In genomic region chr10:98295907-98296306, GRCh38 we compare ENCODE assay signal across 14 cellular contexts. TPM values are rescaled to one million over a fixed set of nuclear protein-coding genes. Genes with fewer than 3 reads are reported as not detected.
DNase-seq lines count a peak whose midpoint lies in the region; ATAC-seq, FAIRE-seq and TF ChIP-seq lines count a peak whose summit lies in the region.
"Had no signal": no experiment of that assay in that cellular context is flagged by ENCODE, and none has a peak within 500 bp of the region (broad histone marks: within the 10 kb centered on the region; RNA-seq: fewer than 3 reads in every experiment).

No MANE protein-coding gene starts in this region.

- H4K8ac ChIP-seq in mesenchymal stem cell (ENCODE audit: low read length): no peak overlapping the region

- no peaks in the 10 kb centered on the region for H3K79me1 ChIP-seq in mesenchymal stem cell (replicated peaks; ENCODE audit: low read length, poor library complexity, severe bottlenecking)

- ATAC-seq in GM21717 (IDR thresholded peaks at IDR 0.05; ENCODE audit: unreplicated experiment): no peak
- ATAC-seq: mucosa of descending colon had no signal

- H3K79me2 ChIP-seq in KMS-11 (ENCODE audit: insufficient read depth, low read depth) (no peaks in the 10 kb centered on the region), astrocyte (ENCODE audit: insufficient read depth, low read length) (no peaks in the 10 kb centered on the region)

- no peak overlapping the region for H2AK5ac ChIP-seq in mesenchymal stem cell (ENCODE audit: low read length, severe bottlenecking)

- no peak overlapping the region for H3K18ac ChIP-seq in mesenchymal stem cell (ENCODE audit: low read depth in 1 of 2, low read length in 2 of 2)

- no peak overlapping the region for H2BK5ac ChIP-seq in mesenchymal stem cell (ENCODE audit: low read depth, low read length, poor library complexity, severe bottlenecking)

- peak; percentile 87 for DNase-seq in DMS 273 (lab: John Stamatoyannopoulos, UW; ENCODE audit: unreplicated experiment)
- peak; percentile 57 for DNase-seq in astrocyte (ENCODE audit: low read depth)
- peak; percentile 46 for DNase-seq in mesenchymal stem cell
- DNase-seq in NCI-H2081 (lab: John Stamatoyannopoulos, UW): no peak
- no peak for DNase-seq in HuH-7 (ENCODE audit: low spot score)
- DNase-seq in activated T-cell treated with anti-CD3 and anti-CD28 coated beads, Interleukin-2, amount 50 U/mL, for 24 hours: no peak
- DNase-seq: activated CD4-positive, alpha-beta T cell treated with anti-CD3 and anti-CD28 coated beads, Interleukin-2, amount 50 U/mL, for 4 hours; activated naive CD4-positive, alpha-beta T cell treated with anti-CD3 and anti-CD28 coated beads, Interleukin-2, amount 10 ng/mL, durations not matched to agents 7 days and 5 days; mucosa of descending colon; NCI-H345; sigmoid colon had no signal

- peaks cover 25% of the 10 kb centered on the region for H3K4me1 Mint-ChIP-seq in astrocyte (ENCODE audit: low read depth, unreplicated experiment)
- H3K4me1 Mint-ChIP-seq in activated T-cell treated with anti-CD3 and anti-CD28 coated beads, Interleukin-2, amount 50 U/mL, for 24 hours (ENCODE audit: low read depth): no peaks in the 10 kb centered on the region
- H3K4me1 Mint-ChIP-seq: activated naive CD4-positive, alpha-beta T cell treated with anti-CD3 and anti-CD28 coated beads, Interleukin-2, amount 10 ng/mL, durations not matched to agents 7 days and 5 days had no signal

- no peak overlapping the region for H3K14ac ChIP-seq in mesenchymal stem cell (ENCODE audit: low read length in 2 of 2)

- no peak overlapping the region for H2AFZ ChIP-seq in KMS-11 (ENCODE audit: low read depth)
- no peak overlapping the region for H2AFZ ChIP-seq in astrocyte (ENCODE audit: low read depth, low read length)
- H2AFZ ChIP-seq in mesenchymal stem cell (ENCODE audit: low read depth, low read length): no peak overlapping the region

- H3K4me3 Mint-ChIP-seq in astrocyte (ENCODE audit: unreplicated experiment): no peak overlapping the region
- no peak overlapping the region for H3K4me3 Mint-ChIP-seq in activated T-cell treated with anti-CD3 and anti-CD28 coated beads, Interleukin-2, amount 50 U/mL, for 24 hours
- H3K4me3 Mint-ChIP-seq: activated naive CD4-positive, alpha-beta T cell treated with anti-CD3 and anti-CD28 coated beads, Interleukin-2, amount 10 ng/mL, durations not matched to agents 7 days and 5 days had no signal

- TF ChIP-seq CTCF in KMS-11 (conservative IDR thresholded peaks at IDR 0.05; ENCODE audit: low read depth, low read length) (no peak), astrocyte (IDR thresholded peaks at IDR 0.05; ENCODE audit: insufficient read depth, low read depth, low read length) (no peak)

- no peaks in the 10 kb centered on the region for H3K9me3 Mint-ChIP-seq in astrocyte (ENCODE audit: unreplicated experiment)
- no peaks in the 10 kb centered on the region for H3K9me3 Mint-ChIP-seq in activated T-cell treated with anti-CD3 and anti-CD28 coated beads, Interleukin-2, amount 50 U/mL, for 24 hours
- H3K9me3 Mint-ChIP-seq: activated naive CD4-positive, alpha-beta T cell treated with anti-CD3 and anti-CD28 coated beads, Interleukin-2, amount 10 ng/mL, durations not matched to agents 7 days and 5 days had no signal

- H3K4me1 ChIP-seq in KMS-11 (ENCODE audit: low read depth, poor library complexity, severe bottlenecking) (peaks cover 27% of the 10 kb centered on the region), astrocyte (ENCODE audit: insufficient read depth, low read length) (no peaks in the 10 kb centered on the region), mesenchymal stem cell (ENCODE audit: control insufficient read depth, insufficient read depth, low read depth, low read length) (peaks cover 18% of the 10 kb centered on the region)

- H3K9me3 ChIP-seq in astrocyte (ENCODE audit: insufficient read depth, low read depth, low read length): no peaks in the 10 kb centered on the region
- H3K9me3 ChIP-seq in mesenchymal stem cell (ENCODE audit: control insufficient read depth, low read length): no peaks in the 10 kb centered on the region
- H3K9me3 ChIP-seq: mucosa of descending colon, sigmoid colon had no signal

- no peak overlapping the region for H3K4ac ChIP-seq in mesenchymal stem cell (ENCODE audit: low read depth in 1 of 2, low read length in 2 of 2)

- H2BK120ac ChIP-seq in mesenchymal stem cell (ENCODE audit: low read depth, low read length): no peak overlapping the region

- H3K4me3 ChIP-seq in KMS-11 (IDR thresholded peaks at IDR 0.05; ENCODE audit: insufficient read depth, low read depth, low read length) (no peak overlapping the region), astrocyte (ENCODE audit: insufficient read depth, low read depth, low read length) (no peak overlapping the region), mesenchymal stem cell (ENCODE audit: insufficient read depth in 1 of 2, low read depth in 1 of 2, low read length in 2 of 2) (no peak overlapping the region)
- H3K4me3 ChIP-seq: mucosa of descending colon, sigmoid colon had no signal

- no peak overlapping the region for H4K91ac ChIP-seq in mesenchymal stem cell (ENCODE audit: low read length)

- no peak overlapping the region for H3K23ac ChIP-seq in mesenchymal stem cell (ENCODE audit: low read length in 2 of 2)

- no peak overlapping the region for H2BK12ac ChIP-seq in mesenchymal stem cell (ENCODE audit: low read length in 2 of 2)

- 24% methylated on average over 5 of the region's 5 CpGs for WGBS in mesenchymal stem cell

- H3K36me3 Mint-ChIP-seq in astrocyte (ENCODE audit: low read depth, unreplicated experiment): no peaks in the 10 kb centered on the region
- no peaks in the 10 kb centered on the region for H3K36me3 Mint-ChIP-seq in activated T-cell treated with anti-CD3 and anti-CD28 coated beads, Interleukin-2, amount 50 U/mL, for 24 hours (ENCODE audit: low read depth)
- H3K36me3 Mint-ChIP-seq: activated naive CD4-positive, alpha-beta T cell treated with anti-CD3 and anti-CD28 coated beads, Interleukin-2, amount 10 ng/mL, durations not matched to agents 7 days and 5 days had no signal

- peak overlapping the region; percentile 16; the same call in 1 of the 2 replicates for H3K4me2 ChIP-seq in KMS-11
- H3K4me2 ChIP-seq in astrocyte (ENCODE audit: low read length): peak overlapping the region; percentile 22
- no peak overlapping the region for H3K4me2 ChIP-seq in mesenchymal stem cell (ENCODE audit: low read length, poor library complexity, severe bottlenecking)

- H3K27me3 ChIP-seq in KMS-11 (ENCODE audit: insufficient read depth, low read depth) (no peaks in the 10 kb centered on the region), astrocyte (ENCODE audit: insufficient read depth, low read length) (peaks cover 25% of the 10 kb centered on the region), mesenchymal stem cell (ENCODE audit: control insufficient read depth in 1 of 2, insufficient read depth in 1 of 2, low read length in 2 of 2) (peaks cover 28 to 51% of the 10 kb centered on the region in 2 experiments)
- H3K27me3 ChIP-seq: sigmoid colon had no signal

- H3K27ac ChIP-seq in KMS-11 (no peak overlapping the region), astrocyte (ENCODE audit: low read depth, low read length) (no peak overlapping the region), mesenchymal stem cell (ENCODE audit: low read length, poor library complexity, severe bottlenecking) (no peak overlapping the region)
- H3K27ac ChIP-seq: sigmoid colon had no signal

- H2BK15ac ChIP-seq in mesenchymal stem cell (ENCODE audit: low read depth, poor library complexity, severe bottlenecking): no peak overlapping the region

- no peaks in the 10 kb centered on the region for H4K20me1 ChIP-seq in KMS-11 (ENCODE audit: insufficient read depth)
- no peaks in the 10 kb centered on the region for H4K20me1 ChIP-seq in astrocyte (ENCODE audit: insufficient read depth, low read length)

- H3K9ac ChIP-seq in KMS-11: no peak overlapping the region
- H3K9ac ChIP-seq in astrocyte (ENCODE audit: low read length): no peak overlapping the region
- H3K9ac ChIP-seq in mesenchymal stem cell (ENCODE audit: low read length): peak overlapping the region; percentile 11

- FAIRE-seq in astrocyte (lab: Jason Lieb, UNC): no peak
- FAIRE-seq: urothelium cell line had no signal

- H3K27me3 Mint-ChIP-seq in astrocyte (ENCODE audit: low read depth, unreplicated experiment): peaks cover 27% of the 10 kb centered on the region
- H3K27me3 Mint-ChIP-seq in activated T-cell treated with anti-CD3 and anti-CD28 coated beads, Interleukin-2, amount 50 U/mL, for 24 hours: peaks cover 38% of the 10 kb centered on the region

- H3K36me3 ChIP-seq in KMS-11 (ENCODE audit: insufficient read depth): no peaks in the 10 kb centered on the region
- H3K36me3 ChIP-seq in astrocyte (ENCODE audit: insufficient read depth, low read length): no peaks in the 10 kb centered on the region
- H3K36me3 ChIP-seq in mesenchymal stem cell (ENCODE audit: control insufficient read depth in 1 of 2, insufficient read depth in 2 of 2, low read depth in 1 of 2, low read length in 2 of 2): no peaks in the 10 kb centered on the region
- H3K36me3 ChIP-seq: sigmoid colon had no signal

- H3K27ac Mint-ChIP-seq in astrocyte (ENCODE audit: unreplicated experiment): peak overlapping the region; percentile 28
- H3K27ac Mint-ChIP-seq in activated T-cell treated with anti-CD3 and anti-CD28 coated beads, Interleukin-2, amount 50 U/mL, for 24 hours: no peak overlapping the region

RNA-seq across cellular contexts. Expression of gene LOXL4, which starts 27.9 kb away (rescaled TPM):
- 26.6 and 41.2 TPM in 2 replicates for total RNA-seq in astrocyte
- 4.6 TPM for polyA plus RNA-seq in mesenchymal stem cell (2013, experiment 1 of 2)
- polyA plus RNA-seq in mesenchymal stem cell (2013, experiment 2 of 2): 4.5 TPM

Comparison
In these comparisons a context has a peak if more than half of its experiments do, and no peak if none do; other contexts are left out.
1. DNase-seq: peak in DMS 273 (single experiment), astrocyte (single experiment) and mesenchymal stem cell (single experiment); none in NCI-H2081 (0 of 2), HuH-7 (single experiment) and activated T-cell treated with anti-CD3 and anti-CD28 coated beads, Interleukin-2, amount 50 U/mL, for 24 hours (single experiment).